14 cellular contexts compared by ENCODE assay signal in the genomic region with DNA sequence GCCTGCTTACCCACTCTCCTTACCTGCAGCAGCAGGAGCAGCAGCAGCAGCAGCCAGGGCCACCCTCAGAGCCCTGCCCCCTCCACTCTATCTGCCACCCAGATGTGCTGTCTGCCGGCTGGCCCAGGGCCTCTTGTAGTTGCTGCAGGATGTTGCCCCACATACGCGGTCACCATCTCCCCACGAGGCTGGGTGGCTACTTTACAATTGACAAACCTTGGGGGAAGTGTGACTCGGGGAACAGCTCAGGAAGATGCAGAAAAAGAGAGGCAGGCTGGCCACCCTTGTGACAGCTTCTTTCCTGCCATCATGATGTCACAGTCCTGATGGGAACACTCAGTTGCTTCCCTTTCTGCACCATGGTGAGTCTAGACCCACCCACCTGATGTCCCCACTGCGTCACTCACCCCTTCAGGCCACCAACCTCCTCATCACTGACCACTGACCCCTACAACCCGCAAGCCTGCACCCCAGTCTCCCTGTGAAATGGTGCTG. TPM values are rescaled to one million over a fixed set of nuclear protein-coding genes. Genes with fewer than 3 reads are reported as not detected.
DNase-seq lines count a peak whose midpoint lies in the region; ATAC-seq and TF ChIP-seq lines count a peak whose summit lies in the region.
"Had no signal": no experiment of that assay in that cellular context is flagged by ENCODE, and none has a peak within 500 bp of the region (broad histone marks: within the 10 kb centered on the region; RNA-seq: fewer than 3 reads in every experiment).

No MANE protein-coding gene starts in this region.

- H3K4me1 ChIP-seq in liver (ENCODE audit: control insufficient read depth in 4 of 4, insufficient read depth in 4 of 4, low read length in 3 of 4) (no peaks in the 10 kb centered on the region), testis (no peaks in the 10 kb centered on the region)
- H3K4me1 ChIP-seq: esophagus squamous epithelium had no signal

- H3K36me3 ChIP-seq in liver (ENCODE audit: control insufficient read depth in 4 of 4, insufficient read depth in 3 of 4, low read depth in 1 of 4, low read length in 3 of 4), result no peaks in the 10 kb centered on the region
- no peaks in the 10 kb centered on the region for H3K36me3 ChIP-seq in testis (ENCODE audit: low read depth, missing control alignments)
- H3K36me3 ChIP-seq: esophagus squamous epithelium, WERI-Rb-1 had no signal

- intact Hi-C loops in activated CD4-positive, alpha-beta T cell treated with anti-CD3 and anti-CD28 coated beads for 36 hours (cut with DNase I, micrococcal nuclease), result no loop called here
- intact Hi-C loops in activated CD8-positive, alpha-beta T cell treated with anti-CD3 and anti-CD28 coated beads for 36 hours (cut with micrococcal nuclease), result no loop called here
- intact Hi-C loops in testis (cut with DNase I; ENCODE audit: low total_unique reads), result no loop called here

- peak; percentile 19 for ATAC-seq in activated CD4-positive, alpha-beta T cell treated with anti-CD3 and anti-CD28 coated beads for 36 hours
- ATAC-seq in activated CD8-positive, alpha-beta T cell treated with anti-CD3 and anti-CD28 coated beads for 36 hours, result peak; percentile 66
- ATAC-seq in GM19463 (IDR thresholded peaks at IDR 0.05; ENCODE audit: unreplicated experiment), result no peak

- no peaks in the 10 kb centered on the region for H3K9me3 ChIP-seq in liver (ENCODE audit: control insufficient read depth in 4 of 4, low read length in 3 of 4)
- H3K9me3 ChIP-seq in testis, result no peaks in the 10 kb centered on the region
- H3K9me3 ChIP-seq: esophagus squamous epithelium had no signal

- DNase-seq in activated CD4-positive, alpha-beta T cell treated with anti-CD3 and anti-CD28 coated beads for 36 hours, result peak; percentile 12
- no peak for DNase-seq in activated CD4-positive, alpha-beta T cell treated with anti-CD3 and anti-CD28 coated beads for 48 hours
- DNase-seq in activated CD8-positive, alpha-beta T cell treated with anti-CD3 and anti-CD28 coated beads for 36 hours, result peak; percentile 24
- DNase-seq in testis, result peak; percentile 35
- no peak for DNase-seq in NCI-H1048 (lab: John Stamatoyannopoulos, UW)
- DNase-seq in NCI-H2171 treated with DMSO at 0.1 percent for 48 hours (lab: John Stamatoyannopoulos, UW), result no peak
- DNase-seq: 8988T; central memory CD4-positive, alpha-beta T cell; esophagus squamous epithelium; NCI-H2227 treated with DMSO at 0.1 percent for 48 hours; WERI-Rb-1 had no signal

- TF ChIP-seq POLR2A in testis (IDR thresholded peaks at IDR 0.05), result no peak

- 65% methylated on average over 7 of the region's 7 CpGs for WGBS in liver
- 75 to 76% methylated on average over 7 of the region's 7 CpGs for WGBS in testis, 2 donors

- no peaks in the 10 kb centered on the region for H3K36me3 Mint-ChIP-seq in activated CD4-positive, alpha-beta T cell treated with anti-CD3 and anti-CD28 coated beads for 36 hours (ENCODE audit: low read depth)
- H3K36me3 Mint-ChIP-seq in activated CD8-positive, alpha-beta T cell treated with anti-CD3 and anti-CD28 coated beads for 36 hours (ENCODE audit: low read depth), result no peaks in the 10 kb centered on the region

- no peak overlapping the region for H3K4me3 Mint-ChIP-seq in activated CD4-positive, alpha-beta T cell treated with anti-CD3 and anti-CD28 coated beads for 36 hours
- no peak overlapping the region for H3K4me3 Mint-ChIP-seq in activated CD8-positive, alpha-beta T cell treated with anti-CD3 and anti-CD28 coated beads for 36 hours

- H3K9me3 Mint-ChIP-seq in activated CD4-positive, alpha-beta T cell treated with anti-CD3 and anti-CD28 coated beads for 36 hours (ENCODE audit: low read depth), result no peaks in the 10 kb centered on the region
- H3K9me3 Mint-ChIP-seq in activated CD8-positive, alpha-beta T cell treated with anti-CD3 and anti-CD28 coated beads for 36 hours, result no peaks in the 10 kb centered on the region

- H3K27ac ChIP-seq in liver (ENCODE audit: low read depth in 1 of 2, low read length in 2 of 2), result peak overlapping the region; percentile 17 to 60
- no peak overlapping the region for H3K27ac ChIP-seq in testis
- H3K27ac ChIP-seq: WERI-Rb-1 had no signal

- no peak overlapping the region for H3K9ac ChIP-seq in liver (ENCODE audit: low read depth in 1 of 2, low read length in 2 of 2)

- TF ChIP-seq CTCF in activated CD8-positive, alpha-beta T cell treated with anti-CD3 and anti-CD28 coated beads for 36 hours (IDR thresholded peaks at IDR 0.05), result no peak
- TF ChIP-seq CTCF in liver (IDR thresholded peaks at IDR 0.05; ENCODE audit: low read depth, low read length, missing input control) (no peak), testis (IDR thresholded peaks at IDR 0.05) (no peak)

- CTCF ChIA-PET in activated CD4-positive, alpha-beta T cell treated with anti-CD3 and anti-CD28 coated beads for 36 hours (lab: Charles Lee), result no interaction called here
- CTCF ChIA-PET in activated CD8-positive, alpha-beta T cell treated with anti-CD3 and anti-CD28 coated beads for 36 hours (lab: Charles Lee), result no interaction called here

- H3K4me3 ChIP-seq in liver (ENCODE audit: low read depth in 1 of 3, low read length in 3 of 3) (no peak overlapping the region), testis (no peak overlapping the region)
- H3K4me3 ChIP-seq: esophagus squamous epithelium had no signal

- POLR2A ChIA-PET in activated CD4-positive, alpha-beta T cell treated with anti-CD3 and anti-CD28 coated beads for 36 hours (lab: Charles Lee), result no interaction called here
- POLR2A ChIA-PET in activated CD8-positive, alpha-beta T cell treated with anti-CD3 and anti-CD28 coated beads for 36 hours (lab: Charles Lee), result no interaction called here

- peaks cover 3% of the 10 kb centered on the region for H3K4me1 Mint-ChIP-seq in activated CD4-positive, alpha-beta T cell treated with anti-CD3 and anti-CD28 coated beads for 36 hours
- H3K4me1 Mint-ChIP-seq in activated CD8-positive, alpha-beta T cell treated with anti-CD3 and anti-CD28 coated beads for 36 hours (ENCODE audit: low read depth), result peaks cover 4% of the 10 kb centered on the region

- H3K27me3 ChIP-seq in liver (ENCODE audit: control insufficient read depth in 4 of 4, insufficient read depth in 4 of 4, low read length in 3 of 4), result no peaks in the 10 kb centered on the region
- H3K27me3 ChIP-seq in testis, result no peaks in the 10 kb centered on the region

- no peaks in the 10 kb centered on the region for H3K27me3 Mint-ChIP-seq in activated CD4-positive, alpha-beta T cell treated with anti-CD3 and anti-CD28 coated beads for 36 hours
- H3K27me3 Mint-ChIP-seq in activated CD8-positive, alpha-beta T cell treated with anti-CD3 and anti-CD28 coated beads for 36 hours, result no peaks in the 10 kb centered on the region

- no peak for TF ChIP-seq RAD21 in liver (IDR thresholded peaks at IDR 0.05)

- no peak overlapping the region for H3K27ac Mint-ChIP-seq in activated CD4-positive, alpha-beta T cell treated with anti-CD3 and anti-CD28 coated beads for 36 hours
- H3K27ac Mint-ChIP-seq in activated CD8-positive, alpha-beta T cell treated with anti-CD3 and anti-CD28 coated beads for 36 hours, result no peak overlapping the region

TF ChIP-seq in liver, 16 proteins besides CTCF, POLR2A, EP300 and RAD21:
- TF ChIP-seq GABPA (IDR thresholded peaks at IDR 0.05 in 1 of 2, conservative IDR thresholded peaks at IDR 0.05 in 1 of 2) (peak in 1 of 2 donors; percentile 49), HNF4G (IDR thresholded peaks at IDR 0.05) (no peak)

RNA-seq across cellular contexts. Expression of a gene that starts 14.5 kb away (rescaled TPM):
- total RNA-seq in activated CD4-positive, alpha-beta T cell treated with anti-CD3 and anti-CD28 coated beads for 36 hours, result under 1 TPM; 0.62 to 0.86 TPM
- total RNA-seq in activated CD8-positive, alpha-beta T cell treated with anti-CD3 and anti-CD28 coated beads for 36 hours, result not detected
- total RNA-seq in liver (1 to 10 TPM in 1 of 2 donors, under 1 TPM in 1; 0.09 to 1.3 TPM), testis (under 1 TPM; 0.16 to 0.93 TPM)
- polyA plus RNA-seq in liver (under 1 TPM; 0.32 to 0.43 TPM), testis (ENCODE audit: insufficient read depth, low read depth, low replicate concordance) (1.4 TPM)
- total RNA-seq: Daoy had no signal

RNA-seq across cellular contexts. Expression of a gene that starts 43.8 kb away (rescaled TPM):
- not detected for total RNA-seq in activated CD4-positive, alpha-beta T cell treated with anti-CD3 and anti-CD28 coated beads for 36 hours
- not detected for total RNA-seq in activated CD8-positive, alpha-beta T cell treated with anti-CD3 and anti-CD28 coated beads for 36 hours
- total RNA-seq in liver, result under 1 TPM in 1 of 2 donors, not detected in 1; 0.08 TPM
- polyA plus RNA-seq in liver, result under 1 TPM in 1 of 2 donors, not detected in 1; 0.31 TPM
- total RNA-seq in testis, result not detected
- not detected for polyA plus RNA-seq in testis (ENCODE audit: insufficient read depth, low read depth, low replicate concordance)
- total RNA-seq: Daoy, esophagus squamous epithelium had no signal

Comparison
In these comparisons a context has a peak if more than half of its experiments do, and no peak if none do; other contexts are left out.
1. DNase-seq: peak in activated CD4-positive, alpha-beta T cell treated with anti-CD3 and anti-CD28 coated beads for 36 hours (single experiment), activated CD8-positive, alpha-beta T cell treated with anti-CD3 and anti-CD28 coated beads for 36 hours (single experiment) and testis (single experiment); none in activated CD4-positive, alpha-beta T cell treated with anti-CD3 and anti-CD28 coated beads for 48 hours (single experiment), NCI-H1048 (single experiment) and NCI-H2171 treated with DMSO at 0.1 percent for 48 hours (single experiment).
2. H3K27ac ChIP-seq: peak in liver (2 of 2); none in testis (0 of 2).